1 cellular context compared by ENCODE assay signal in the genomic region with DNA sequence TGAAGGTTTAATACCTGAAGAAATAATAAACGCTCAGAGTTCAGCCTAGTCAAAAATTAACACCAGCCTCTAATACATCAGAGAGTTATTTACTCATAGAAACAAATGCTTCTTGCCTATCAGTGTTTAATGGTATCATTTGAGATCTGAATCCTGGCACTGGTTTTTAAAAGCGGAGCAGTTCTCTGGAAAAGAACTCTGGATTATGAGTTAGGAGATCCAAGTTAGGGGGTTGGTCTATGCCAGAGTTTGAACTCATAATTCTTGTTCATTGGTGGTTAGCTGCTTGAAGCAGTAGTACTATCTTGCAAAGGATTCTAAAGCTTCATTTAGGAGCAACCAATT.
TF ChIP-seq lines count a peak whose summit lies in the region.

No MANE protein-coding gene starts in this region.

TF ChIP-seq in GM12878, 131 proteins besides CTCF, POLR2A, EP300 and RAD21:
- TF ChIP-seq, protein P1, sequence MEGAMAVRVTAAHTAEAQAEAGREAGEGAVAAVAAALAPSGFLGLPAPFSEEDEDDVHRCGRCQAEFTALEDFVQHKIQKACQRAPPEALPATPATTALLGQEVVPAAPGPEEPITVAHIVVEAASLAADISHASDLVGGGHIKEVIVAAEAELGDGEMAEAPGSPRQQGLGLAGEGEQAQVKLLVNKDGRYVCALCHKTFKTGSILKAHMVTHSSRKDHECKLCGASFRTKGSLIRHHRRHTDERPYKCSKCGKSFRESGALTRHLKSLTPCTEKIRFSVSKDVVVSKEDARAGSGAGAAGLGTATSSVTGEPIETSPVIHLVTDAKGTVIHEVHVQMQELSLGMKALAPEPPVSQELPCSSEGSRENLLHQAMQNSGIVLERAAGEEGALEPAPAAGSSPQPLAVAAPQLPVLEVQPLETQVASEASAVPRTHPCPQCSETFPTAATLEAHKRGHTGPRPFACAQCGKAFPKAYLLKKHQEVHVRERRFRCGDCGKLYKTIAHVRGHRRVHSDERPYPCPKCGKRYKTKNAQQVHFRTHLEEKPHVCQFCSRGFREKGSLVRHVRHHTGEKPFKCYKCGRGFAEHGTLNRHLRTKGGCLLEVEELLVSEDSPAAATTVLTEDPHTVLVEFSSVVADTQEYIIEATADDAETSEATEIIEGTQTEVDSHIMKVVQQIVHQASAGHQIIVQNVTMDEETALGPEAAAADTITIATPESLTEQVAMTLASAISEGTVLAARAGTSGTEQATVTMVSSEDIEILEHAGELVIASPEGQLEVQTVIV (IDR thresholded peaks at IDR 0.05; ENCODE audit: borderline replicate concordance, partially characterized antibody) = no peak
- TF ChIP-seq, protein P2, sequence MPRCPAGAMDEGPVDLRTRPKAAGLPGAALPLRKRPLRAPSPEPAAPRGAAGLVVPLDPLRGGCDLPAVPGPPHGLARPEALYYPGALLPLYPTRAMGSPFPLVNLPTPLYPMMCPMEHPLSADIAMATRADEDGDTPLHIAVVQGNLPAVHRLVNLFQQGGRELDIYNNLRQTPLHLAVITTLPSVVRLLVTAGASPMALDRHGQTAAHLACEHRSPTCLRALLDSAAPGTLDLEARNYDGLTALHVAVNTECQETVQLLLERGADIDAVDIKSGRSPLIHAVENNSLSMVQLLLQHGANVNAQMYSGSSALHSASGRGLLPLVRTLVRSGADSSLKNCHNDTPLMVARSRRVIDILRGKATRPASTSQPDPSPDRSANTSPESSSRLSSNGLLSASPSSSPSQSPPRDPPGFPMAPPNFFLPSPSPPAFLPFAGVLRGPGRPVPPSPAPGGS (IDR thresholded peaks at IDR 0.05; ENCODE audit: borderline replicate concordance, insufficient read depth, low read depth, low read length, poor library complexity, severe bottlenecking) = no peak
- TF ChIP-seq TAF1 (IDR thresholded peaks at IDR 0.05; ENCODE audit: borderline replicate concordance, low read depth, low read length) (no peak), MXI1 (IDR thresholded peaks at IDR 0.05; ENCODE audit: low read depth, low read length) (no peak)
- TF ChIP-seq, protein P3, sequence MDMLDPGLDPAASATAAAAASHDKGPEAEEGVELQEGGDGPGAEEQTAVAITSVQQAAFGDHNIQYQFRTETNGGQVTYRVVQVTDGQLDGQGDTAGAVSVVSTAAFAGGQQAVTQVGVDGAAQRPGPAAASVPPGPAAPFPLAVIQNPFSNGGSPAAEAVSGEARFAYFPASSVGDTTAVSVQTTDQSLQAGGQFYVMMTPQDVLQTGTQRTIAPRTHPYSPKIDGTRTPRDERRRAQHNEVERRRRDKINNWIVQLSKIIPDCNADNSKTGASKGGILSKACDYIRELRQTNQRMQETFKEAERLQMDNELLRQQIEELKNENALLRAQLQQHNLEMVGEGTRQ (IDR thresholded peaks at IDR 0.05; ENCODE audit: borderline replicate concordance, low read depth, low read length) = no peak
